14 cellular contexts compared by ENCODE assay signal in genomic region chr10:95285556-95285955, GRCh38. TPM values are rescaled to one million over a fixed set of nuclear protein-coding genes. Genes with fewer than 3 reads are reported as not detected.
DNase-seq lines count a peak whose midpoint lies in the region; ATAC-seq and TF ChIP-seq lines count a peak whose summit lies in the region.
"Had no signal": no experiment of that assay in that cellular context is flagged by ENCODE, and none has a peak within 500 bp of the region (broad histone marks: within the 10 kb centered on the region; RNA-seq: fewer than 3 reads in every experiment).

No MANE protein-coding gene starts in this region.

- H3K4me3 Mint-ChIP-seq in IgD-negative memory B cell = no peak overlapping the region
- no peak overlapping the region for H3K4me3 Mint-ChIP-seq in Calu3 (ENCODE audit: low read depth, unreplicated experiment)

- peaks cover 2% of the 10 kb centered on the region for H3K36me3 Mint-ChIP-seq in IgD-negative memory B cell
- peaks cover 13% of the 10 kb centered on the region for H3K36me3 Mint-ChIP-seq in Calu3 (ENCODE audit: insufficient read depth, unreplicated experiment)

- TF ChIP-seq CTCF in gastrocnemius medialis (IDR thresholded peaks at IDR 0.05 in 4 of 5, conservative IDR thresholded peaks at IDR 0.05 in 1 of 5) (no peak), ovary (IDR thresholded peaks at IDR 0.05) (no peak), Calu3 (IDR thresholded peaks at IDR 0.05; ENCODE audit: unreplicated experiment) (no peak)

- peak overlapping the region; percentile 10; the same call in 1 of the 2 replicates for H3K4me2 ChIP-seq in BLaER1
- H3K4me2 ChIP-seq: KMS-11 had no signal

- H3K4me3 ChIP-seq in BLaER1 (no peak overlapping the region), gastrocnemius medialis (peak overlapping the region in 1 of 4 donors; percentile 67), ovary (no peak overlapping the region)
- H3K4me3 ChIP-seq: Peyer's patch had no signal

- H3K4me1 Mint-ChIP-seq in IgD-negative memory B cell (peaks cover 50 to 67% (median 59%) of the 10 kb centered on the region in 3 donors), Calu3 (ENCODE audit: low read depth, unreplicated experiment) (peaks cover 26% of the 10 kb centered on the region)

- no peak for TF ChIP-seq EP300 in ovary (IDR thresholded peaks at IDR 0.05)

- H4K20me1 ChIP-seq in BLaER1 = peaks cover 91% of the 10 kb centered on the region

- TF ChIP-seq POLR2A in gastrocnemius medialis (IDR thresholded peaks at IDR 0.05) (no peak), ovary (IDR thresholded peaks at IDR 0.05) (no peak)

- intact Hi-C loops in left ventricle myocardium superior (cut with micrococcal nuclease) = no loop called here
- intact Hi-C loops in gastrocnemius medialis (cut with DNase I; ENCODE audit: low total_unique reads) = loop anchor here (5.0 kb wide), 4 partner anchors 38 to 122 kb away; no protein-coding TSS in a partner anchor
- intact Hi-C loops in ovary (cut with DNase I) = no loop called here
- intact Hi-C loops in Calu3 (cut with micrococcal nuclease; ENCODE audit: unreplicated experiment) = no loop called here

- ATAC-seq in left ventricle myocardium superior (peak; percentile 37), gastrocnemius medialis (no peak)

- H3K9me3 ChIP-seq in BLaER1 = no peaks in the 10 kb centered on the region
- no peaks in the 10 kb centered on the region for H3K9me3 ChIP-seq in gastrocnemius medialis
- no peaks in the 10 kb centered on the region for H3K9me3 ChIP-seq in ovary
- H3K9me3 ChIP-seq: Peyer's patch had no signal

- H3K27me3 ChIP-seq in BLaER1 (no peaks in the 10 kb centered on the region), gastrocnemius medialis (no peaks in the 10 kb centered on the region), ovary (no peaks in the 10 kb centered on the region)
- H3K27me3 ChIP-seq: Peyer's patch had no signal

- H3K27ac Mint-ChIP-seq in IgD-negative memory B cell = peak overlapping the region; percentile 7 to 42 (median 30)
- no peak overlapping the region for H3K27ac Mint-ChIP-seq in Calu3 (ENCODE audit: unreplicated experiment)
- H3K27ac Mint-ChIP-seq: CD14-positive monocyte had no signal

- H3K9ac ChIP-seq in BLaER1 = no peak overlapping the region
- H3K9ac ChIP-seq: KMS-11 had no signal

- DNase-seq in left ventricle myocardium superior (no peak), gastrocnemius medialis (no peak), ovary (no peak), Calu3 (no peak), kidney glomerular epithelial cell (lab: John Stamatoyannopoulos, UW) (no peak)
- DNase-seq: COR-L47, GF-D8, MV-4-11, NCI-H1694 treated with DMSO at 0.1 percent for 48 hours, Peyer's patch had no signal

- peaks cover 68% of the 10 kb centered on the region for H3K4me1 ChIP-seq in BLaER1
- H3K4me1 ChIP-seq in gastrocnemius medialis = peaks cover 57 to 76% of the 10 kb centered on the region in 2 donors
- no peaks in the 10 kb centered on the region for H3K4me1 ChIP-seq in ovary (ENCODE audit: insufficient read depth)

- peaks cover 40% of the 10 kb centered on the region for H3K36me3 ChIP-seq in BLaER1
- no peaks in the 10 kb centered on the region for H3K36me3 ChIP-seq in gastrocnemius medialis
- no peaks in the 10 kb centered on the region for H3K36me3 ChIP-seq in ovary
- H3K36me3 ChIP-seq: Peyer's patch had no signal

- 75 to 87% (median 83%) methylated on average over 2 of the region's 2 CpGs for WGBS in ovary, 3 donors

- H3K27me3 Mint-ChIP-seq in IgD-negative memory B cell = no peaks in the 10 kb centered on the region
- H3K27me3 Mint-ChIP-seq in Calu3 (ENCODE audit: unreplicated experiment) = no peaks in the 10 kb centered on the region

- no peak overlapping the region for H3K27ac ChIP-seq in BLaER1
- peak overlapping the region; percentile 80 to 97 (median 92) for H3K27ac ChIP-seq in gastrocnemius medialis
- H3K27ac ChIP-seq in ovary = no peak overlapping the region
- H3K27ac ChIP-seq: KMS-11 had no signal

- in situ Hi-C loops in gastrocnemius medialis (cut with MboI; ENCODE audit: low sequenced_read_pairs in 4 of 4) = no loop called here

- BruUV-seq in Calu3 (replicated peaks; lab: Mats Ljungman, UMichigan) = no TSS peak

- H3K9me3 Mint-ChIP-seq in IgD-negative memory B cell = no peaks in the 10 kb centered on the region
- H3K9me3 Mint-ChIP-seq in Calu3 (ENCODE audit: low read depth, unreplicated experiment) = no peaks in the 10 kb centered on the region

- CTCF ChIA-PET in Calu3 (lab: Charles Lee) = interaction anchor here (0.6 to 1.1 kb wide), 3 partner anchors 13 to 51 kb away, joined by 3 to 4 read pairs (median 4); no protein-coding TSS in a partner anchor

RNA-seq across cellular contexts. Expression of gene PDLIM1, which starts 5.2 kb away (rescaled TPM):
- polyA plus RNA-seq in IgD-negative memory B cell = 357 TPM
- 231 TPM for total RNA-seq in left ventricle myocardium superior
- total RNA-seq in gastrocnemius medialis = 100 to 1,000 TPM; 157 to 572 (median 272) TPM
- total RNA-seq in ovary = 100 to 1,000 TPM in 1 of 7 donors, 10 to 100 TPM in 6; 13.9 to 102 (median 35.3) TPM
- 100 to 1,000 TPM in 1 of 2 donors, 10 to 100 TPM in 1; 29.7 to 138 TPM for polyA plus RNA-seq in ovary
- total RNA-seq in Calu3 (2022) = 49.7 and 50.2 TPM in 2 replicates

Comparison
In these comparisons a context has a peak if more than half of its experiments do, and no peak if none do; other contexts are left out.
1. H3K27ac ChIP-seq: peak in gastrocnemius medialis (4 of 4); none in BLaER1 (single experiment) and ovary (0 of 2).